1 cellular context compared by ENCODE assay signal in genomic region chr13:51451134-51451466, GRCh38.
TF ChIP-seq lines count a peak whose summit lies in the region.

No MANE protein-coding gene starts in this region.

TF ChIP-seq in SK-N-SH treated with all-trans-retinoic acid at 6 μM for 48 hours, 23 proteins besides CTCF, POLR2A, EP300 and RAD21 (continued from another document):
- TF ChIP-seq, protein P1, sequence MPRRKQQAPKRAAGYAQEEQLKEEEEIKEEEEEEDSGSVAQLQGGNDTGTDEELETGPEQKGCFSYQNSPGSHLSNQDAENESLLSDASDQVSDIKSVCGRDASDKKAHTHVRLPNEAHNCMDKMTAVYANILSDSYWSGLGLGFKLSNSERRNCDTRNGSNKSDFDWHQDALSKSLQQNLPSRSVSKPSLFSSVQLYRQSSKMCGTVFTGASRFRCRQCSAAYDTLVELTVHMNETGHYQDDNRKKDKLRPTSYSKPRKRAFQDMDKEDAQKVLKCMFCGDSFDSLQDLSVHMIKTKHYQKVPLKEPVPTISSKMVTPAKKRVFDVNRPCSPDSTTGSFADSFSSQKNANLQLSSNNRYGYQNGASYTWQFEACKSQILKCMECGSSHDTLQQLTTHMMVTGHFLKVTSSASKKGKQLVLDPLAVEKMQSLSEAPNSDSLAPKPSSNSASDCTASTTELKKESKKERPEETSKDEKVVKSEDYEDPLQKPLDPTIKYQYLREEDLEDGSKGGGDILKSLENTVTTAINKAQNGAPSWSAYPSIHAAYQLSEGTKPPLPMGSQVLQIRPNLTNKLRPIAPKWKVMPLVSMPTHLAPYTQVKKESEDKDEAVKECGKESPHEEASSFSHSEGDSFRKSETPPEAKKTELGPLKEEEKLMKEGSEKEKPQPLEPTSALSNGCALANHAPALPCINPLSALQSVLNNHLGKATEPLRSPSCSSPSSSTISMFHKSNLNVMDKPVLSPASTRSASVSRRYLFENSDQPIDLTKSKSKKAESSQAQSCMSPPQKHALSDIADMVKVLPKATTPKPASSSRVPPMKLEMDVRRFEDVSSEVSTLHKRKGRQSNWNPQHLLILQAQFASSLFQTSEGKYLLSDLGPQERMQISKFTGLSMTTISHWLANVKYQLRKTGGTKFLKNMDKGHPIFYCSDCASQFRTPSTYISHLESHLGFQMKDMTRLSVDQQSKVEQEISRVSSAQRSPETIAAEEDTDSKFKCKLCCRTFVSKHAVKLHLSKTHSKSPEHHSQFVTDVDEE (CRISPR knock-in tag; IDR thresholded peaks at IDR 0.05), result no peak
- TF ChIP-seq RARB (CRISPR knock-in tag; IDR thresholded peaks at IDR 0.05), result no peak
- no peak for TF ChIP-seq TCF4 (CRISPR knock-in tag; IDR thresholded peaks at IDR 0.05; ENCODE audit: borderline replicate concordance)
- TF ChIP-seq GLIS3 (CRISPR knock-in tag; IDR thresholded peaks at IDR 0.05), result no peak
- TF ChIP-seq ZFP30 (CRISPR knock-in tag; IDR thresholded peaks at IDR 0.05), result no peak
- no peak for TF ChIP-seq ISL1 (CRISPR knock-in tag; IDR thresholded peaks at IDR 0.05)
- TF ChIP-seq, protein P2, sequence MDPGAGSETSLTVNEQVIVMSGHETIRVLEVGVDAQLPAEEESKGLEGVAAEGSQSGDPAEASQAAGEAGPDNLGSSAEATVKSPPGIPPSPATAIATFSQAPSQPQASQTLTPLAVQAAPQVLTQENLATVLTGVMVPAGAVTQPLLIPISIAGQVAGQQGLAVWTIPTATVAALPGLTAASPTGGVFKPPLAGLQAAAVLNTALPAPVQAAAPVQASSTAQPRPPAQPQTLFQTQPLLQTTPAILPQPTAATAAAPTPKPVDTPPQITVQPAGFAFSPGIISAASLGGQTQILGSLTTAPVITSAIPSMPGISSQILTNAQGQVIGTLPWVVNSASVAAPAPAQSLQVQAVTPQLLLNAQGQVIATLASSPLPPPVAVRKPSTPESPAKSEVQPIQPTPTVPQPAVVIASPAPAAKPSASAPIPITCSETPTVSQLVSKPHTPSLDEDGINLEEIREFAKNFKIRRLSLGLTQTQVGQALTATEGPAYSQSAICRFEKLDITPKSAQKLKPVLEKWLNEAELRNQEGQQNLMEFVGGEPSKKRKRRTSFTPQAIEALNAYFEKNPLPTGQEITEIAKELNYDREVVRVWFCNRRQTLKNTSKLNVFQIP (CRISPR knock-in tag; IDR thresholded peaks at IDR 0.05; ENCODE audit: borderline replicate concordance, low read depth), result no peak
- no peak for TF ChIP-seq ZFP3 (CRISPR knock-in tag; IDR thresholded peaks at IDR 0.05)
TF ChIP-seq in SK-N-SH treated with all-trans-retinoic acid at 6 μM for 48 hours: peak in this region for 0.
